Comparison of ENCODE assay signal across 1 cellular context in the genomic region with DNA sequence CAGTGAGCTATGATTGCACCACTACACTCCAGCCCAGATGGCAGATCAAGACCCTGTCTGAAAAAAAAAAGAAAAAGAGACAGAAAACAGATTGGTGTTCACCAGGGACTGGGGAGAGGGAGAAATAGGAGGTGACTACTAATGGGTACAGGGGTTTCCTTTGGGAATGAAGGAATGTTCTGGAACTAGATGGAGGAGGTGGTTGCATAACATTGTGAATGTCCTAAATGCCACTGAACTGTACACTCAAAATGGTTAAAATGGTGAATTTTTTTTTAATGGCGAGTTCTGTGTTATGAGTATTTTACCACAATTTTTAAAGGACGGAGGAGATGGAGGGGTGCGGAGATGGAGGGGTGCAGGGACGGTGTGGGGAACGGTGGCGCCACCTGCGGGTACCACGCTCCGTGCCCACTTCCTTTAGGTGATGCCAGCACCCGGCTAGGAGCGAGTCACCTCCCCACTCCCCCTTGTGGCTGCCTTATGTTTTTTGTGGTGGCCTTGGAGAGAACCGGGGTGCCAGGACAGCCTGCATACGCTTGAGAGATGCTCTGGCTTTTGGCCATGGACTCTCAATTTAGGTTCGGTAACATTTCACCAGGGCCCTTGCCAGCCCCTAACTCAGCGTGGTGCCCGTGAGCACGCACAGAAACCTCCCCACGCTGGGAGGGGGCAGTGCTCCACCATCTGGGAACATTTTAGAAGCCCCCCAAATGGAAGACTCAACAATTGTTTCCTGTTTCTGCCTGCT.
A peak's percentile ranks its signal among the peaks of the same experiment; 100 is the strongest.
TF ChIP-seq lines count a peak whose summit lies in the region.

No MANE protein-coding gene starts in this region.

TF ChIP-seq in HEK293, 187 proteins besides CTCF, POLR2A, EP300 and RAD21 (continued from another document):
- TF ChIP-seq, protein P1, sequence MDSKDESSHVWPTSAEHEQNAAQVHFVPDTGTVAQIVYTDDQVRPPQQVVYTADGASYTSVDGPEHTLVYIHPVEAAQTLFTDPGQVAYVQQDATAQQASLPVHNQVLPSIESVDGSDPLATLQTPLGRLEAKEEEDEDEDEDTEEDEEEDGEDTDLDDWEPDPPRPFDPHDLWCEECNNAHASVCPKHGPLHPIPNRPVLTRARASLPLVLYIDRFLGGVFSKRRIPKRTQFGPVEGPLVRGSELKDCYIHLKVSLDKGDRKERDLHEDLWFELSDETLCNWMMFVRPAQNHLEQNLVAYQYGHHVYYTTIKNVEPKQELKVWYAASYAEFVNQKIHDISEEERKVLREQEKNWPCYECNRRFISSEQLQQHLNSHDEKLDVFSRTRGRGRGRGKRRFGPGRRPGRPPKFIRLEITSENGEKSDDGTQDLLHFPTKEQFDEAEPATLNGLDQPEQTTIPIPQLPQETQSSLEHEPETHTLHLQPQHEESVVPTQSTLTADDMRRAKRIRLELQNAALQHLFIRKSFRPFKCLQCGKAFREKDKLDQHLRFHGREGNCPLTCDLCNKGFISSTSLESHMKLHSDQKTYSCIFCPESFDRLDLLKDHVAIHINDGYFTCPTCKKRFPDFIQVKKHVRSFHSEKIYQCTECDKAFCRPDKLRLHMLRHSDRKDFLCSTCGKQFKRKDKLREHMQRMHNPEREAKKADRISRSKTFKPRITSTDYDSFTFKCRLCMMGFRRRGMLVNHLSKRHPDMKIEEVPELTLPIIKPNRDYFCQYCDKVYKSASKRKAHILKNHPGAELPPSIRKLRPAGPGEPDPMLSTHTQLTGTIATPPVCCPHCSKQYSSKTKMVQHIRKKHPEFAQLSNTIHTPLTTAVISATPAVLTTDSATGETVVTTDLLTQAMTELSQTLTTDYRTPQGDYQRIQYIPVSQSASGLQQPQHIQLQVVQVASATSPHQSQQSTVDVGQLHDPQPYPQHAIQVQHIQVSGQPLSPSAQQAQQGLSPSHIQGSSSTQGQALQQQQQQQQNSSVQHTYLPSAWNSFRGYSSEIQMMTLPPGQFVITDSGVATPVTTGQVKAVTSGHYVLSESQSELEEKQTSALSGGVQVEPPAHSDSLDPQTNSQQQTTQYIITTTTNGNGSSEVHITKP (tag by site-specific recombination; IDR thresholded peaks at IDR 0.05) = 0 out of 2 replicates have a peak, but pooled peaks have one; percentile 34
- TF ChIP-seq ZNF366 (tag by site-specific recombination; conservative IDR thresholded peaks at IDR 0.05) (peak; percentile 30; the same call in 1 of the 2 replicates), ZNF549 (tag by site-specific recombination; IDR thresholded peaks at IDR 0.05) (no peak), ZNF654 (tag by site-specific recombination; IDR thresholded peaks at IDR 0.05; ENCODE audit: low read depth) (peak; percentile 4; the same call in 1 of the 2 replicates), HIC1 (tag by site-specific recombination; IDR thresholded peaks at IDR 0.05) (peak; percentile 67; the same call in 1 of the 2 replicates), ZNF600 (tag by site-specific recombination; IDR thresholded peaks at IDR 0.05) (peak; percentile 73), TRIM28 (IDR thresholded peaks at IDR 0.05; ENCODE audit: borderline replicate concordance, low read length) (no peak), ZNF623 (tag by site-specific recombination; IDR thresholded peaks at IDR 0.05) (0 out of 2 replicates have a peak, but pooled peaks have one; percentile 13), ZBTB20 (tag by site-specific recombination; IDR thresholded peaks at IDR 0.05) (peak; percentile 75)
